ENCODE assay signal across 8 cellular contexts in genomic region chr10:73810735-73811465, GRCh38.
A peak's percentile ranks its signal among the peaks of the same experiment; 100 is the strongest.
DNase-seq lines count a peak whose midpoint lies in the region; ATAC-seq lines count a peak whose summit lies in the region.

No MANE protein-coding gene starts in this region.

- peak; percentile 43 for DNase-seq in NCI-H748 (lab: John Stamatoyannopoulos, UW; ENCODE audit: unreplicated experiment)
- no peak for DNase-seq in NCI-H748 treated with DMSO at 0.1 percent for 48 hours (lab: John Stamatoyannopoulos, UW)
- peak; percentile 4 for DNase-seq in SW480 (ENCODE audit: low spot score)
- DNase-seq in astrocyte of the hippocampus (ENCODE audit: low read depth, low spot score) = peak; percentile 46
- peak; percentile 75 for DNase-seq in islet precursor cell
- peak; percentile 13 to 43 for DNase-seq in stimulated activated CD4-positive, alpha-beta T cell treated with anti-CD3 and anti-CD28 coated beads, Interleukin-2, amount 100 ng/mL, for 48 hours
- no peak for DNase-seq in NCI-H2107 (lab: John Stamatoyannopoulos, UW)

- ATAC-seq in HG03060 (IDR thresholded peaks at IDR 0.05; ENCODE audit: low read depth, unreplicated experiment) = peak; percentile 11

Comparison
In these comparisons a context has a peak if more than half of its experiments do, and no peak if none do; other contexts are left out.
1. DNase-seq: peak in NCI-H748 (single experiment), SW480 (single experiment), astrocyte of the hippocampus (single experiment), islet precursor cell (single experiment) and stimulated activated CD4-positive, alpha-beta T cell treated with anti-CD3 and anti-CD28 coated beads, Interleukin-2, amount 100 ng/mL, for 48 hours (2 of 2); none in NCI-H748 treated with DMSO at 0.1 percent for 48 hours (single experiment) and NCI-H2107 (single experiment).